1 cellular context compared by ENCODE assay signal in genomic region chr17:29650407-29650806, GRCh38.
TF ChIP-seq lines count a peak whose summit lies in the region.

No MANE protein-coding gene starts in this region.

TF ChIP-seq in GM12878, 131 proteins besides CTCF, POLR2A, EP300 and RAD21:
- TF ChIP-seq POU2F2 (IDR thresholded peaks at IDR 0.05; ENCODE audit: borderline replicate concordance, low read depth, low read length) (no peak), HSF1 (IDR thresholded peaks at IDR 0.05; ENCODE audit: low read depth, low read length) (no peak), MEF2A (IDR thresholded peaks at IDR 0.05; ENCODE audit: insufficient read depth, low read depth, low read length) (no peak), IRF3 (IDR thresholded peaks at IDR 0.05) (no peak), CREM (IDR thresholded peaks at IDR 0.05; ENCODE audit: low read depth) (no peak), GABPA (IDR thresholded peaks at IDR 0.05; ENCODE audit: low read depth) (no peak), PRDM15 (CRISPR knock-in tag; IDR thresholded peaks at IDR 0.05) (no peak), NKRF (conservative IDR thresholded peaks at IDR 0.05) (no peak), IRF4 (IDR thresholded peaks at IDR 0.05; ENCODE audit: low read depth, low read length) (no peak), NBN (IDR thresholded peaks at IDR 0.05) (no peak), TBL1XR1 (IDR thresholded peaks at IDR 0.05; ENCODE audit: low read depth, low read length) (no peak), HCFC1 (IDR thresholded peaks at IDR 0.05; ENCODE audit: low read length) (no peak)
